9 cellular contexts compared by ENCODE assay signal in the genomic region with DNA sequence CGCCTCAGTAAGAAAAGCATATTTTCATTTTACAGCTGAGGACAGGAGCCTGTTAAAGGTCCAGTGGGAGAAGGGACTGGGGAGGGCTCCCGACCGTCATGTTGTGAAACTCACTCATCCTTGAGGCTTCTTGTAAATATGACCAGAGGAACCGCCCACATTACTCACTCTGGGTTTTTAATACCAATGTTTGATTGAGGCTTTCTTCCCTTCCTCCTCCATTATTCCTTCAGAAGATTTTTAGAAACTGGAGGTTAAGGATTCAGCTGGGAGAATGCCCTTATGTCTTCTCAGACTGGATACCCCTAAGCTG.
A peak's percentile ranks its signal among the peaks of the same experiment; 100 is the strongest.
DNase-seq lines count a peak whose midpoint lies in the region; ATAC-seq and TF ChIP-seq lines count a peak whose summit lies in the region.
"Had no signal": no experiment of that assay in that cellular context is flagged by ENCODE, and none has a peak within 500 bp of the region (broad histone marks: within the 10 kb centered on the region; RNA-seq: fewer than 3 reads in every experiment).

No MANE protein-coding gene starts in this region.

- H3K27ac Mint-ChIP-seq in mesothelial cell of epicardium: no peak overlapping the region

- DNase-seq in GM03348 (ENCODE audit: low spot score): peak; percentile 44
- DNase-seq in LHCN-M2 (ENCODE audit: low read depth): peak; percentile 50
- peak; percentile 19 for DNase-seq in hepatic stellate cell (ENCODE audit: low spot score)
- DNase-seq in mesothelial cell of epicardium (ENCODE audit: low spot score in 2 of 2, unreplicated experiment in 2 of 2): no peak
- DNase-seq in central memory CD4-positive, alpha-beta T cell: no peak
- DNase-seq in activated naive CD4-positive, alpha-beta T cell treated with anti-CD3 and anti-CD28 coated beads, Interleukin-2, amount 50 U/mL, for 16 hours: no peak
- DNase-seq in SHP77 (lab: John Stamatoyannopoulos, UW): no peak
- DNase-seq: stimulated activated CD4-positive, alpha-beta T cell treated with anti-CD3 and anti-CD28 coated beads, Interleukin-4, amount 100 ng/mL, for 1 hour had no signal

- H3K9me3 Mint-ChIP-seq in mesothelial cell of epicardium: no peaks in the 10 kb centered on the region

- H3K27me3 Mint-ChIP-seq in mesothelial cell of epicardium (ENCODE audit: low read depth): no peaks in the 10 kb centered on the region

- no peak for TF ChIP-seq CTCF in mesothelial cell of epicardium (IDR thresholded peaks at IDR 0.05; ENCODE audit: unreplicated experiment)

- ATAC-seq in GM21717 (IDR thresholded peaks at IDR 0.05; ENCODE audit: unreplicated experiment): peak; percentile 67

- H3K4me1 Mint-ChIP-seq in mesothelial cell of epicardium: peaks cover 2% of the 10 kb centered on the region

- H3K36me3 Mint-ChIP-seq in mesothelial cell of epicardium: no peaks in the 10 kb centered on the region

- no peak overlapping the region for H3K4me3 Mint-ChIP-seq in mesothelial cell of epicardium

Comparison
In these comparisons a context has a peak if more than half of its experiments do, and no peak if none do; other contexts are left out.
1. DNase-seq: peak in GM03348 (single experiment), LHCN-M2 (single experiment) and hepatic stellate cell (single experiment); none in mesothelial cell of epicardium (0 of 2), central memory CD4-positive, alpha-beta T cell (single experiment), activated naive CD4-positive, alpha-beta T cell treated with anti-CD3 and anti-CD28 coated beads, Interleukin-2, amount 50 U/mL, for 16 hours (single experiment) and SHP77 (0 of 2).